ENCODE assay signal across 9 cellular contexts in genomic region chr12:76777765-76778216, GRCh38. TPM values are rescaled to one million over a fixed set of nuclear protein-coding genes. Genes with fewer than 3 reads are reported as not detected.
DNase-seq lines count a peak whose midpoint lies in the region; ATAC-seq and TF ChIP-seq lines count a peak whose summit lies in the region.
"Had no signal": no experiment of that assay in that cellular context is flagged by ENCODE, and none has a peak within 500 bp of the region (broad histone marks: within the 10 kb centered on the region; RNA-seq: fewer than 3 reads in every experiment).

No MANE protein-coding gene starts in this region.

- no peak overlapping the region for H3K4me3 Mint-ChIP-seq in type B pancreatic cell

- ATAC-seq in activated naive CD4-positive, alpha-beta T cell treated with anti-CD3 and anti-CD28 coated beads, Interleukin-2, amount 50 U/mL, for 72 hours: peak; percentile 24 to 68
- peak; percentile 100 for ATAC-seq in HG02970 (IDR thresholded peaks at IDR 0.05; ENCODE audit: low FRiP score, unreplicated experiment)

- no peak for TF ChIP-seq CTCF in type B pancreatic cell (conservative IDR thresholded peaks at IDR 0.05)

- H3K27me3 Mint-ChIP-seq in type B pancreatic cell: no peaks in the 10 kb centered on the region
- H3K27me3 Mint-ChIP-seq: CD4-positive, alpha-beta memory T cell had no signal

- peak overlapping the region; percentile 27 to 85 for H3K27ac Mint-ChIP-seq in activated naive CD4-positive, alpha-beta T cell treated with anti-CD3 and anti-CD28 coated beads, Interleukin-2, amount 50 U/mL, for 72 hours
- H3K27ac Mint-ChIP-seq in type B pancreatic cell: peak overlapping the region; percentile 35

- peaks cover 10 to 14% of the 10 kb centered on the region in 2 donors for H3K9me3 Mint-ChIP-seq in activated naive CD4-positive, alpha-beta T cell treated with anti-CD3 and anti-CD28 coated beads, Interleukin-2, amount 50 U/mL, for 72 hours
- peaks cover 17% of the 10 kb centered on the region for H3K9me3 Mint-ChIP-seq in type B pancreatic cell
- H3K9me3 Mint-ChIP-seq: CD4-positive, alpha-beta memory T cell had no signal

- peaks cover 12 to 50% of the 10 kb centered on the region in 2 donors for H3K36me3 Mint-ChIP-seq in activated naive CD4-positive, alpha-beta T cell treated with anti-CD3 and anti-CD28 coated beads, Interleukin-2, amount 50 U/mL, for 72 hours
- H3K36me3 Mint-ChIP-seq in type B pancreatic cell: peaks cover 22% of the 10 kb centered on the region

- DNase-seq in activated naive CD4-positive, alpha-beta T cell treated with anti-CD3 and anti-CD28 coated beads, Interleukin-2, amount 50 U/mL, for 72 hours (ENCODE audit: low spot score in 2 of 2): no peak
- DNase-seq in activated naive CD4-positive, alpha-beta T cell (lab: John Stamatoyannopoulos, UW): no peak
- DNase-seq in RPMI8226 (peak; percentile 87), type B pancreatic cell (ENCODE audit: extremely low spot score, unreplicated experiment) (no peak), superior temporal gyrus (ENCODE audit: extremely low spot score) (no peak), EL (no peak), GDM1 (lab: John Stamatoyannopoulos, UW) (no peak)
- DNase-seq: CD4-positive, alpha-beta memory T cell had no signal

- H3K4me1 Mint-ChIP-seq in type B pancreatic cell (ENCODE audit: unreplicated experiment): peaks cover 19% of the 10 kb centered on the region

RNA-seq across cellular contexts. Expression of gene ZDHHC17, which starts 13.9 kb away (rescaled TPM):
- total RNA-seq in activated naive CD4-positive, alpha-beta T cell treated with anti-CD3 and anti-CD28 coated beads, Interleukin-2, amount 50 U/mL, for 72 hours: 10 to 100 TPM; 33.8 to 42.4 TPM
- total RNA-seq in type B pancreatic cell (ENCODE audit: low replicate concordance): 20.1 and 42.5 TPM in 2 replicates
